Comparison of ENCODE assay signal across 8 cellular contexts in the genomic region with DNA sequence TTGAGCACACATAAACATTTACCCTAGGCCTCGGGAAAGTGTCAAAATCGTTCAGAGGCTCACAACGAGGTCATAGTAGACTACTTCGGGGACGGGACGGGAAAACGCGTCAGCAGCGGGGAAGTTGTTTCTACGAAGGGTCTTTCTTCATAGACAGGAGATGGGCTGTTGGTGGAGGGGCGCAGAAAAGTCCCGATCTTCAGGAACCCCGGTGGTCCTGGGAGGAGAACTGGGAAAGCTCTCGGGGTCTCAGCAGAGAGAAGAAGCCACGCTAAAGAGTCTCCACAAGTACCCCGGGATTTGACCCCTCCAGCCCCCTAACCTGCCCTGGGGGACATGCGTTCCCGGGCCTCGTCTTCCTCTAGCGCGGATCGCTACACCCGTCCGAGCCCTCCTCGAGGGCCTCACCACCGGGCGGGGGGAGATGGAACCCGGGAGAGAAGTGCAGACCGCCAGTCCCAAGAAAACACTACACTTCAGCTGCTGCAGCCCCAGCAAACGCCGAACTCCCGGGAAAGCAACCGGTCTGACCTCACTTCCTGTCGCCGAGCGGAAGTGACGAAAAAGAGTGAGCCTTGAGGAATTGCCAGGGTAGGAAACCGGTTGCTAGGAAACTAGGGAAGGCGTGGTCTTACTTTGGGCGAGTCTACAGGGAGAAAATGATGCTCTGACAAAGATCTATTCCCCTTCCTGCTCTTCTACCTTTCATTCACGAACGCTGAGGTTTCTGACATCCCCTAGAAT. TPM values are rescaled to one million over a fixed set of nuclear protein-coding genes. Genes with fewer than 3 reads are reported as not detected.
DNase-seq lines count a peak whose midpoint lies in the region; ATAC-seq and TF ChIP-seq lines count a peak whose summit lies in the region.

A gene (minus strand): TSS at position 534 of the 744 bp plus-strand sequence. CDS start 1,611 bp downstream, outside the sequence.

- peaks cover 23% of the 10 kb centered on the region for H3K36me3 ChIP-seq in left ventricle myocardium inferior

- ATAC-seq in HG02885 (IDR thresholded peaks at IDR 0.05; ENCODE audit: poor library complexity, unreplicated experiment) = peak; percentile 96
- peak; percentile 82 for ATAC-seq in T-helper 17 cell

- peaks cover 61% of the 10 kb centered on the region for H3K4me1 ChIP-seq in left ventricle myocardium inferior

- peak; percentile 76 for TF ChIP-seq POLR2A in GM15510 (IDR thresholded peaks at IDR 0.05; ENCODE audit: borderline replicate concordance, extremely low read depth, insufficient read length)

- H3K4me3 Mint-ChIP-seq in T-helper 17 cell (peak within 1 kb of the TSS; percentile 90), progenitor cell of endocrine pancreas (ENCODE audit: low read depth) (peak within 1 kb of the TSS; percentile 91)

- no peaks in the 10 kb centered on the region for H3K27me3 Mint-ChIP-seq in T-helper 17 cell
- H3K27me3 Mint-ChIP-seq in progenitor cell of endocrine pancreas = no peaks in the 10 kb centered on the region

- no peak within 1 kb of the TSS for H3K27ac Mint-ChIP-seq in T-helper 17 cell
- peak within 1 kb of the TSS; percentile 97 for H3K27ac Mint-ChIP-seq in progenitor cell of endocrine pancreas

- H3K4me1 Mint-ChIP-seq in T-helper 17 cell (peaks cover 47% of the 10 kb centered on the region), progenitor cell of endocrine pancreas (ENCODE audit: low read depth) (peaks cover 14% of the 10 kb centered on the region)

- DNase-seq in NCI-H1694 treated with DMSO at 0.1 percent for 48 hours (lab: John Stamatoyannopoulos, UW) = peak; percentile 95
- peak; percentile 76 to 88 (median 86) for DNase-seq in T-helper 17 cell
- peak; percentile 78 to 98 (median 93) for DNase-seq in amygdala (lab: John Stamatoyannopoulos, UW)
- DNase-seq in left ventricle myocardium inferior = peak; percentile 89
- peak; percentile 89 for DNase-seq in progenitor cell of endocrine pancreas (ENCODE audit: low spot score, unreplicated experiment)
- DNase-seq in ureter (ENCODE audit: low spot score) = peak; percentile 97

- no peaks in the 10 kb centered on the region for H3K9me3 Mint-ChIP-seq in progenitor cell of endocrine pancreas (ENCODE audit: low read depth)

- TF ChIP-seq CTCF in left ventricle myocardium inferior (IDR thresholded peaks at IDR 0.05; ENCODE audit: borderline replicate concordance) (no peak), progenitor cell of endocrine pancreas (IDR thresholded peaks at IDR 0.05; ENCODE audit: unreplicated experiment) (no peak)

- H3K27ac ChIP-seq in left ventricle myocardium inferior (replicated peaks) = peak within 1 kb of the TSS; percentile 88

- intact Hi-C loops in left ventricle myocardium inferior (cut with micrococcal nuclease) = no loop called here

- H3K4me3 ChIP-seq in left ventricle myocardium inferior = peak within 1 kb of the TSS; percentile 91

- H3K27me3 ChIP-seq in left ventricle myocardium inferior (ENCODE audit: low read depth) = no peaks in the 10 kb centered on the region

- H3K9me3 ChIP-seq in T-helper 17 cell (ENCODE audit: control insufficient read depth, low read length, poor library complexity, severe bottlenecking) (no peaks in the 10 kb centered on the region), left ventricle myocardium inferior (replicated peaks) (no peaks in the 10 kb centered on the region)

- H3K36me3 Mint-ChIP-seq in T-helper 17 cell (ENCODE audit: low read depth) = peaks cover 10% of the 10 kb centered on the region
- peaks cover 4% of the 10 kb centered on the region for H3K36me3 Mint-ChIP-seq in progenitor cell of endocrine pancreas (ENCODE audit: insufficient read depth)

RNA-seq across cellular contexts. Expression of the gene that starts here (rescaled TPM):
- total RNA-seq in T-helper 17 cell (10 to 100 TPM; 14.6 to 15.0 TPM), left ventricle myocardium inferior (13.8 TPM), progenitor cell of endocrine pancreas (29.3 and 32.2 TPM in 2 replicates), ureter (37.4 TPM)

Comparison
In these comparisons a context has a peak if more than half of its experiments do, and no peak if none do; other contexts are left out.
1. Peak in every context shown above with its lines: DNase-seq, ATAC-seq, H3K4me3 ChIP-seq and H3K27ac ChIP-seq.